22 cellular contexts compared by ENCODE assay signal in the genomic region with DNA sequence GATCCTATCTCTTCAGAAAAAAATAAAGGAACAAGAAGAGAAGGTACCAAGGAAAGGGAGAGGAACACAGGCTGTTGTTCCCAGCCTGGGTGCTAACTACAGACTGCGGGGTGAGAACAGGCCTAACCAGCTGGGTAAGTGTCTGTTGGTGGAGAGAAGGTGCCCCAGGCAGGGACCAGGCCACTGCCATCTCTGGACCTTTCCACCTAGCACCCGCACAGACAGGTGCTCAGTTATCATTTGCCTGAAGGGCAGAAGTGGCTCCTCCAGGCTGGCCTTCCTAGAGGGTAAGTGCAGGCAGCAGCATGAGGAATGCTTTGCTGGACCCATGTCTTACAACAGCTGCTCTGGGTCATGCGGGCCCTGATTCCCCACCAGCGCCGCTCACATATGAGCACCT. TPM values are rescaled to one million over a fixed set of nuclear protein-coding genes. Genes with fewer than 3 reads are reported as not detected.
DNase-seq lines count a peak whose midpoint lies in the region; ATAC-seq and TF ChIP-seq lines count a peak whose summit lies in the region.
"Had no signal": no experiment of that assay in that cellular context is flagged by ENCODE, and none has a peak within 500 bp of the region (broad histone marks: within the 10 kb centered on the region; RNA-seq: fewer than 3 reads in every experiment).

No MANE protein-coding gene starts in this region.

- H3K27ac Mint-ChIP-seq in activated CD4-positive, alpha-beta memory T cell treated with anti-CD3 and anti-CD28 coated beads for 36 hours: peak overlapping the region; percentile 73
- H3K27ac Mint-ChIP-seq in activated CD4-positive, alpha-beta memory T cell treated with anti-CD3 and anti-CD28 coated beads, Interleukin-2, amount 10 ng/mL, durations not matched to agents 7 days and 5 days: no peak overlapping the region
- H3K27ac Mint-ChIP-seq in effector memory CD8-positive, alpha-beta T cell: peak overlapping the region; percentile 75 to 81

- H2AK5ac ChIP-seq in IMR-90 (ENCODE audit: low read depth, low read length): no peak overlapping the region

- peaks cover 14 to 59% of the 10 kb centered on the region in 2 experiments for H3K79me1 ChIP-seq in IMR-90 (ENCODE audit: low read depth in 1 of 2, low read length in 2 of 2)

- no peak overlapping the region for H4K91ac ChIP-seq in IMR-90 (ENCODE audit: insufficient read depth, low read depth, low read length)

- no peak overlapping the region for H3K4me3 Mint-ChIP-seq in activated CD4-positive, alpha-beta memory T cell treated with anti-CD3 and anti-CD28 coated beads for 36 hours
- no peak overlapping the region for H3K4me3 Mint-ChIP-seq in activated CD4-positive, alpha-beta memory T cell treated with anti-CD3 and anti-CD28 coated beads, Interleukin-2, amount 10 ng/mL, durations not matched to agents 7 days and 5 days
- H3K4me3 Mint-ChIP-seq in effector memory CD8-positive, alpha-beta T cell: no peak overlapping the region

- no peak overlapping the region for H2BK5ac ChIP-seq in IMR-90 (ENCODE audit: low read depth, low read length, poor library complexity, severe bottlenecking)

- H2AFZ ChIP-seq in IMR-90 (replicated peaks; ENCODE audit: low read length, poor library complexity): no peak overlapping the region

- no peak overlapping the region for H4K5ac ChIP-seq in IMR-90 (ENCODE audit: low read depth, low read length)

- H2AK9ac ChIP-seq in IMR-90 (replicated peaks; ENCODE audit: low read depth, low read length, poor library complexity): peak overlapping the region; percentile 5

- H3K36me3 ChIP-seq in IMR-90 (ENCODE audit: control insufficient read depth, insufficient read depth, low read length) (peaks cover 33% of the 10 kb centered on the region), prostate gland (no peaks in the 10 kb centered on the region)

- H4K8ac ChIP-seq in IMR-90 (ENCODE audit: low read depth in 2 of 2, low read length in 2 of 2): no peak overlapping the region

- POLR2A ChIA-PET in activated CD4-positive, alpha-beta memory T cell treated with anti-CD3 and anti-CD28 coated beads for 36 hours (lab: Charles Lee): interaction anchor here (1.2 kb wide), 1 partner anchor 18 kb away, joined by 4 read pairs; no protein-coding TSS in a partner anchor
- POLR2A ChIA-PET in activated CD4-positive, alpha-beta memory T cell treated with anti-CD3 and anti-CD28 coated beads, Interleukin-2, amount 10 ng/mL, durations not matched to agents 7 days and 5 days (lab: Charles Lee): interaction anchor here (1.2 to 2.6 kb wide), 2 partner anchors 10 to 66 kb away, joined by 3 to 15 read pairs; a partner anchor contains a TSS
- POLR2A ChIA-PET in IMR-90 (lab: Charles Lee; ENCODE audit: unreplicated experiment): no interaction called here

- H3K9me3 ChIP-seq in IMR-90 (ENCODE audit: control insufficient read depth, insufficient read depth, low read length): no peaks in the 10 kb centered on the region
- no peaks in the 10 kb centered on the region for H3K9me3 ChIP-seq in prostate gland
- H3K9me3 ChIP-seq: adrenal gland, gastrocnemius medialis, HAP-1, lower lobe of right lung, neutrophil, sigmoid colon, upper lobe of left lung had no signal

- peaks cover 38% of the 10 kb centered on the region for H3K36me3 Mint-ChIP-seq in activated CD4-positive, alpha-beta memory T cell treated with anti-CD3 and anti-CD28 coated beads for 36 hours
- H3K36me3 Mint-ChIP-seq in activated CD4-positive, alpha-beta memory T cell treated with anti-CD3 and anti-CD28 coated beads, Interleukin-2, amount 10 ng/mL, durations not matched to agents 7 days and 5 days (ENCODE audit: low read depth): peaks cover 60% of the 10 kb centered on the region
- H3K36me3 Mint-ChIP-seq in effector memory CD8-positive, alpha-beta T cell (ENCODE audit: insufficient read depth): peaks cover 49% of the 10 kb centered on the region

- H3K4me1 Mint-ChIP-seq in activated CD4-positive, alpha-beta memory T cell treated with anti-CD3 and anti-CD28 coated beads for 36 hours (ENCODE audit: low read depth): peaks cover 24% of the 10 kb centered on the region
- peaks cover 27% of the 10 kb centered on the region for H3K4me1 Mint-ChIP-seq in activated CD4-positive, alpha-beta memory T cell treated with anti-CD3 and anti-CD28 coated beads, Interleukin-2, amount 10 ng/mL, durations not matched to agents 7 days and 5 days
- peaks cover 20 to 33% of the 10 kb centered on the region in 2 donors for H3K4me1 Mint-ChIP-seq in effector memory CD8-positive, alpha-beta T cell (ENCODE audit: low read depth in 2 of 2)

- peaks cover 6% of the 10 kb centered on the region for H3K9me1 ChIP-seq in IMR-90 (ENCODE audit: insufficient read depth, low read length)

- 100% methylated on average over 3 of the region's 5 CpGs; no CpG with 5 or more reads in 1 of the 2 experiments for WGBS in IMR-90 (ENCODE audit: extremely low coverage in 2 of 2, insufficient read length in 1 of 2), 2 experiments
- WGBS in prostate gland: 70% methylated on average over 5 of the region's 5 CpGs

- no TSS peak for BruUV-seq in IMR-90 (replicated peaks; lab: Mats Ljungman, UMichigan)

- no peak overlapping the region for H3K14ac ChIP-seq in IMR-90 (replicated peaks; ENCODE audit: low read depth, low read length)

- CTCF ChIA-PET in activated CD4-positive, alpha-beta memory T cell treated with anti-CD3 and anti-CD28 coated beads for 36 hours (lab: Charles Lee): interaction anchor here (1.0 kb wide), 1 partner anchor 66 kb away, joined by 5 read pairs; no protein-coding TSS in a partner anchor
- CTCF ChIA-PET in activated CD4-positive, alpha-beta memory T cell treated with anti-CD3 and anti-CD28 coated beads, Interleukin-2, amount 10 ng/mL, durations not matched to agents 7 days and 5 days (lab: Charles Lee): interaction anchor here (1.0 kb wide), 1 partner anchor 44 kb away, joined by 4 read pairs; no protein-coding TSS in a partner anchor
- CTCF ChIA-PET in IMR-90 (lab: Yijun Ruan, JAX): no interaction called here

- no peak for TF ChIP-seq POLR2A in IMR-90 (IDR thresholded peaks at IDR 0.05; ENCODE audit: low read depth, low read length)
- no peak for TF ChIP-seq POLR2A in prostate gland (IDR thresholded peaks at IDR 0.05)

- H2BK120ac ChIP-seq in IMR-90 (ENCODE audit: low read depth, low read length): no peak overlapping the region

- no peak overlapping the region for H2BK20ac ChIP-seq in IMR-90 (ENCODE audit: low read depth, low read length)

- H3K27ac ChIP-seq in IMR-90 (ENCODE audit: insufficient read depth, low read length): no peak overlapping the region; the same call in 1 of the 2 replicates
- H3K27ac ChIP-seq in prostate gland: peak overlapping the region in 1 of 2 donors; percentile 10
- H3K27ac ChIP-seq: adrenal gland, gastrocnemius medialis, lower lobe of right lung, neutrophil, sigmoid colon, upper lobe of left lung had no signal

- H3K9ac ChIP-seq in IMR-90 (ENCODE audit: low read depth, low read length): no peak overlapping the region

- intact Hi-C loops in activated CD4-positive, alpha-beta memory T cell treated with anti-CD3 and anti-CD28 coated beads for 36 hours (cut with micrococcal nuclease): no loop called here
- intact Hi-C loops in IMR-90 (cut with micrococcal nuclease): no loop called here
- intact Hi-C loops in prostate gland (cut with DNase I): no loop called here

- H3K23ac ChIP-seq in IMR-90 (ENCODE audit: low read depth, low read length): no peak overlapping the region

- H2BK15ac ChIP-seq in IMR-90 (ENCODE audit: low read depth, low read length): no peak overlapping the region

- H3K4me1 ChIP-seq in IMR-90 (ENCODE audit: control insufficient read depth, insufficient read depth, low read length) (peaks cover 4% of the 10 kb centered on the region; the same call in 1 of the 2 replicates), prostate gland (replicated peaks) (no peaks in the 10 kb centered on the region)
- H3K4me1 ChIP-seq: adrenal gland, gastrocnemius medialis, HAP-1, lower lobe of right lung, sigmoid colon, upper lobe of left lung had no signal

- H3K4me3 ChIP-seq in IMR-90 (ENCODE audit: insufficient read depth, low read depth, low read length) (no peak overlapping the region), prostate gland (no peak overlapping the region)
- H3K4me3 ChIP-seq: adrenal gland, gastrocnemius medialis, HAP-1, lower lobe of right lung, sigmoid colon, upper lobe of left lung had no signal

- H3K27me3 Mint-ChIP-seq in activated CD4-positive, alpha-beta memory T cell treated with anti-CD3 and anti-CD28 coated beads for 36 hours: no peaks in the 10 kb centered on the region
- H3K27me3 Mint-ChIP-seq in activated CD4-positive, alpha-beta memory T cell treated with anti-CD3 and anti-CD28 coated beads, Interleukin-2, amount 10 ng/mL, durations not matched to agents 7 days and 5 days: no peaks in the 10 kb centered on the region
- no peaks in the 10 kb centered on the region for H3K27me3 Mint-ChIP-seq in effector memory CD8-positive, alpha-beta T cell

- TF ChIP-seq RAD21 in IMR-90 (IDR thresholded peaks at IDR 0.05; ENCODE audit: low read length): no peak

- H3K18ac ChIP-seq in IMR-90 (ENCODE audit: low read depth, low read length): no peak overlapping the region

- H3K27me3 ChIP-seq in IMR-90 (ENCODE audit: control insufficient read depth, insufficient read depth, low read length): no peaks in the 10 kb centered on the region
- no peaks in the 10 kb centered on the region for H3K27me3 ChIP-seq in prostate gland (replicated peaks; ENCODE audit: insufficient read depth)
- H3K27me3 ChIP-seq: adrenal gland, gastrocnemius medialis, neutrophil, sigmoid colon, upper lobe of left lung had no signal

- H3K9me3 Mint-ChIP-seq in activated CD4-positive, alpha-beta memory T cell treated with anti-CD3 and anti-CD28 coated beads for 36 hours: no peaks in the 10 kb centered on the region
- H3K9me3 Mint-ChIP-seq in activated CD4-positive, alpha-beta memory T cell treated with anti-CD3 and anti-CD28 coated beads, Interleukin-2, amount 10 ng/mL, durations not matched to agents 7 days and 5 days: no peaks in the 10 kb centered on the region
- no peaks in the 10 kb centered on the region for H3K9me3 Mint-ChIP-seq in effector memory CD8-positive, alpha-beta T cell

- H3K4me2 ChIP-seq in IMR-90 (ENCODE audit: low read depth, low read length): no peak overlapping the region

- ATAC-seq in IMR-90 (ENCODE audit: low read depth) (no peak), GM21447 (IDR thresholded peaks at IDR 0.05; ENCODE audit: unreplicated experiment) (no peak)
- ATAC-seq in effector memory CD8-positive, alpha-beta T cell (replicated peaks): no peak
- ATAC-seq: gastrocnemius medialis, lower lobe of right lung had no signal

- dilution Hi-C loops in IMR-90 (cut with HindIII; ENCODE audit: low sequenced_read_pairs, unreplicated experiment): no loop called here

- no peak for DNase-seq in activated CD4-positive, alpha-beta memory T cell treated with anti-CD3 and anti-CD28 coated beads for 36 hours
- no peak for DNase-seq in activated CD4-positive, alpha-beta memory T cell treated with anti-CD3 and anti-CD28 coated beads, Interleukin-2, amount 10 ng/mL, durations not matched to agents 7 days and 5 days
- DNase-seq in IMR-90: no peak
- DNase-seq in effector memory CD8-positive, alpha-beta T cell: no peak
- DNase-seq in prostate gland (ENCODE audit: low spot score): peak; percentile 21
- no peak for DNase-seq in hippocampal formation (lab: John Stamatoyannopoulos, UW)
- no peak for DNase-seq in cerebellum (ENCODE audit: low spot score)
- DNase-seq: ACHN; adrenal gland; cerebellar nuclear complex; gastrocnemius medialis; GDM1; lower lobe of right lung; NCI-H187; NCI-H69; sigmoid colon; stimulated activated CD4-positive, alpha-beta T cell treated with anti-CD3 and anti-CD28 coated beads, Interleukin-2, amount 100 ng/mL, for 48 hours; T-helper 1 cell; upper lobe of left lung had no signal

- in situ Hi-C loops in IMR-90 (cut with MboI; ENCODE audit: low sequenced_read_pairs): no loop called here

- H3K4ac ChIP-seq in IMR-90 (ENCODE audit: low read depth, low read length): no peak overlapping the region

- peaks cover 60% of the 10 kb centered on the region for H4K20me1 ChIP-seq in IMR-90 (ENCODE audit: insufficient read depth, low read length)

- no peak overlapping the region for H3K56ac ChIP-seq in IMR-90 (ENCODE audit: extremely low read depth, insufficient read depth, low read length)

- no peak for TF ChIP-seq CTCF in IMR-90 (conservative IDR thresholded peaks at IDR 0.05; ENCODE audit: low read depth, low read length)
- no peak for TF ChIP-seq CTCF in prostate gland (IDR thresholded peaks at IDR 0.05)

RNA-seq across cellular contexts. Expression of a gene that starts 10.1 kb away (rescaled TPM):
- total RNA-seq in activated CD4-positive, alpha-beta memory T cell treated with anti-CD3 and anti-CD28 coated beads for 36 hours: 100 to 1,000 TPM; 356 to 357 TPM
- total RNA-seq in activated CD4-positive, alpha-beta memory T cell treated with anti-CD3 and anti-CD28 coated beads, Interleukin-2, amount 10 ng/mL, durations not matched to agents 7 days and 5 days: 100 to 1,000 TPM; 314 to 331 TPM
- total RNA-seq in IMR-90 (2012; rRNA removed): 26.2 and 40.3 TPM in 2 replicates
- 83.6 and 88.1 TPM in 2 replicates for polyA plus RNA-seq in IMR-90 (2012; rRNA removed)
- 36.6 and 47.1 TPM in 2 replicates for polyA plus RNA-seq in IMR-90 (2012; cell fraction: cytosol; rRNA removed)
- polyA plus RNA-seq in IMR-90 (2012; cell fraction: nucleus; rRNA removed; ENCODE audit: low replicate concordance): 214 and 325 TPM in 2 replicates
- 10 to 100 TPM; 29.9 to 50.0 TPM for total RNA-seq in prostate gland
- total RNA-seq in cerebellum: 42.7 TPM

RNA-seq across cellular contexts. Expression of a gene that starts 46.5 kb away (rescaled TPM):
- 1 to 10 TPM; 9.4 to 9.8 TPM for total RNA-seq in activated CD4-positive, alpha-beta memory T cell treated with anti-CD3 and anti-CD28 coated beads for 36 hours
- total RNA-seq in activated CD4-positive, alpha-beta memory T cell treated with anti-CD3 and anti-CD28 coated beads, Interleukin-2, amount 10 ng/mL, durations not matched to agents 7 days and 5 days: 10 to 100 TPM in 1 of 2 experiments, 1 to 10 TPM in 1; 9.5 to 10.6 TPM
- 14.0 and 16.7 TPM in 2 replicates for total RNA-seq in IMR-90 (2012; rRNA removed)
- 15.0 and 16.1 TPM in 2 replicates for polyA plus RNA-seq in IMR-90 (2012; rRNA removed)
- polyA plus RNA-seq in IMR-90 (2012; cell fraction: cytosol; rRNA removed): 9.2 and 22.6 TPM in 2 replicates
- 14.1 and 14.9 TPM in 2 replicates for polyA plus RNA-seq in IMR-90 (2012; cell fraction: nucleus; rRNA removed; ENCODE audit: low replicate concordance)
- total RNA-seq in prostate gland: 1 to 10 TPM; 4.5 to 8.5 TPM
- 4.9 TPM for total RNA-seq in cerebellum
